ENCODE assay signal across 2 cellular contexts in the genomic region with DNA sequence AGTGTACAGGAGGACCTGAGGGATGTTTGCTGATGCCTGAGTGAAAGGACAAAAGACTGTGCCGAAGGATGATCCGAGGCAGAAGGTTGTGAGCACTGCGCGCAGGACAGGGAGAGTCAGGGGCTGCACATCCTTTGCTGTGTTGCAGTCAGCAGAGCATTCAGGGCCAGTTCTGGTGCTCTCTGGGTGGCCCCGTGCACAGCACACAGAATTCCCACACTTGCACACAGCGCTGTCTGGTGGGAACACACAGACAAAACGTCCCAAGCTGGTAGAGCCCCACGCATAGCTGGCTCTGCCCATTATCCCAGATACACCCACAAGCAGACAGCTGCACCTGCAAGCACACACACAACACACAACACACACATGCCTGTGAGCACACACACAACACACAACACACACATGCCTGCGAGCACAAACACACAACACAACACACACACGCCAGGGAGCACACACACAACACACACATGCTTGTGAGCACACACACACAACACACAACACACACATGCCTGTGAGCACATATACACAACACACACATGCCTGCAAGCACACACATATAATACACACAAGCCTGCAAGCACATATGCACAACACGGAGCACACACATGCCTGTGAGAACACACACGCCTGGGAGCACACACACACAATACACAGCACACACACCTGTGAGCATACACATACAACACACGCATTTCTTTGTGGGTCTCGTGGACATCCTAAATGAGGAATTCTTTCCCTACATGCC.
TF ChIP-seq lines count a peak whose summit lies in the region.

No MANE protein-coding gene starts in this region.

TF ChIP-seq in HEK293, 187 proteins besides CTCF, POLR2A, EP300 and RAD21 (continued from another document and continues in another):
- TF ChIP-seq SCRT1 (tag by site-specific recombination; IDR thresholded peaks at IDR 0.05; ENCODE audit: borderline replicate concordance) = peak; percentile 70; the same call in 1 of the 2 replicates
- TF ChIP-seq, protein P1, sequence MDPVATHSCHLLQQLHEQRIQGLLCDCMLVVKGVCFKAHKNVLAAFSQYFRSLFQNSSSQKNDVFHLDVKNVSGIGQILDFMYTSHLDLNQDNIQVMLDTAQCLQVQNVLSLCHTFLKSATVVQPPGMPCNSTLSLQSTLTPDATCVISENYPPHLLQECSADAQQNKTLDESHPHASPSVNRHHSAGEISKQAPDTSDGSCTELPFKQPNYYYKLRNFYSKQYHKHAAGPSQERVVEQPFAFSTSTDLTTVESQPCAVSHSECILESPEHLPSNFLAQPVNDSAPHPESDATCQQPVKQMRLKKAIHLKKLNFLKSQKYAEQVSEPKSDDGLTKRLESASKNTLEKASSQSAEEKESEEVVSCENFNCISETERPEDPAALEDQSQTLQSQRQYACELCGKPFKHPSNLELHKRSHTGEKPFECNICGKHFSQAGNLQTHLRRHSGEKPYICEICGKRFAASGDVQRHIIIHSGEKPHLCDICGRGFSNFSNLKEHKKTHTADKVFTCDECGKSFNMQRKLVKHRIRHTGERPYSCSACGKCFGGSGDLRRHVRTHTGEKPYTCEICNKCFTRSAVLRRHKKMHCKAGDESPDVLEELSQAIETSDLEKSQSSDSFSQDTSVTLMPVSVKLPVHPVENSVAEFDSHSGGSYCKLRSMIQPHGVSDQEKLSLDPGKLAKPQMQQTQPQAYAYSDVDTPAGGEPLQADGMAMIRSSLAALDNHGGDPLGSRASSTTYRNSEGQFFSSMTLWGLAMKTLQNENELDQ (tag by site-specific recombination; IDR thresholded peaks at IDR 0.05; ENCODE audit: low read depth) = no peak
- 0 out of 2 replicates have a peak, but pooled peaks have one; percentile 10 for TF ChIP-seq ZNF707 (tag by site-specific recombination; IDR thresholded peaks at IDR 0.05)
- no peak for TF ChIP-seq RBAK (tag by site-specific recombination; IDR thresholded peaks at IDR 0.05)
- peak; percentile 4; the same call in 1 of the 2 replicates for TF ChIP-seq TRIM28 (IDR thresholded peaks at IDR 0.05; ENCODE audit: borderline replicate concordance, low read length)
- TF ChIP-seq ZNF600 (tag by site-specific recombination; IDR thresholded peaks at IDR 0.05) = peak; percentile 47
- TF ChIP-seq ZFHX2 (tag by site-specific recombination; conservative IDR thresholded peaks at IDR 0.05) = peak; percentile 29; the same call in 1 of the 2 replicates
- 0 out of 2 replicates have a peak, but pooled peaks have one; percentile 46 for TF ChIP-seq ZFP69B (tag by site-specific recombination; IDR thresholded peaks at IDR 0.05)
- TF ChIP-seq, protein P2, sequence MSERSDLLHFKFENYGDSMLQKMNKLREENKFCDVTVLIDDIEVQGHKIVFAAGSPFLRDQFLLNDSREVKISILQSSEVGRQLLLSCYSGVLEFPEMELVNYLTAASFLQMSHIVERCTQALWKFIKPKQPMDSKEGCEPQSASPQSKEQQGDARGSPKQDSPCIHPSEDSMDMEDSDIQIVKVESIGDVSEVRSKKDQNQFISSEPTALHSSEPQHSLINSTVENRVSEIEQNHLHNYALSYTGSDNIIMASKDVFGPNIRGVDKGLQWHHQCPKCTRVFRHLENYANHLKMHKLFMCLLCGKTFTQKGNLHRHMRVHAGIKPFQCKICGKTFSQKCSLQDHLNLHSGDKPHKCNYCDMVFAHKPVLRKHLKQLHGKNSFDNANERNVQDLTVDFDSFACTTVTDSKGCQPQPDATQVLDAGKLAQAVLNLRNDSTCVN (tag by site-specific recombination; optimal IDR thresholded peaks at IDR 0.05) = peak; percentile 14
- no peak for TF ChIP-seq ZFP41 (tag by site-specific recombination; IDR thresholded peaks at IDR 0.05; ENCODE audit: borderline replicate concordance)
- TF ChIP-seq, protein P3, sequence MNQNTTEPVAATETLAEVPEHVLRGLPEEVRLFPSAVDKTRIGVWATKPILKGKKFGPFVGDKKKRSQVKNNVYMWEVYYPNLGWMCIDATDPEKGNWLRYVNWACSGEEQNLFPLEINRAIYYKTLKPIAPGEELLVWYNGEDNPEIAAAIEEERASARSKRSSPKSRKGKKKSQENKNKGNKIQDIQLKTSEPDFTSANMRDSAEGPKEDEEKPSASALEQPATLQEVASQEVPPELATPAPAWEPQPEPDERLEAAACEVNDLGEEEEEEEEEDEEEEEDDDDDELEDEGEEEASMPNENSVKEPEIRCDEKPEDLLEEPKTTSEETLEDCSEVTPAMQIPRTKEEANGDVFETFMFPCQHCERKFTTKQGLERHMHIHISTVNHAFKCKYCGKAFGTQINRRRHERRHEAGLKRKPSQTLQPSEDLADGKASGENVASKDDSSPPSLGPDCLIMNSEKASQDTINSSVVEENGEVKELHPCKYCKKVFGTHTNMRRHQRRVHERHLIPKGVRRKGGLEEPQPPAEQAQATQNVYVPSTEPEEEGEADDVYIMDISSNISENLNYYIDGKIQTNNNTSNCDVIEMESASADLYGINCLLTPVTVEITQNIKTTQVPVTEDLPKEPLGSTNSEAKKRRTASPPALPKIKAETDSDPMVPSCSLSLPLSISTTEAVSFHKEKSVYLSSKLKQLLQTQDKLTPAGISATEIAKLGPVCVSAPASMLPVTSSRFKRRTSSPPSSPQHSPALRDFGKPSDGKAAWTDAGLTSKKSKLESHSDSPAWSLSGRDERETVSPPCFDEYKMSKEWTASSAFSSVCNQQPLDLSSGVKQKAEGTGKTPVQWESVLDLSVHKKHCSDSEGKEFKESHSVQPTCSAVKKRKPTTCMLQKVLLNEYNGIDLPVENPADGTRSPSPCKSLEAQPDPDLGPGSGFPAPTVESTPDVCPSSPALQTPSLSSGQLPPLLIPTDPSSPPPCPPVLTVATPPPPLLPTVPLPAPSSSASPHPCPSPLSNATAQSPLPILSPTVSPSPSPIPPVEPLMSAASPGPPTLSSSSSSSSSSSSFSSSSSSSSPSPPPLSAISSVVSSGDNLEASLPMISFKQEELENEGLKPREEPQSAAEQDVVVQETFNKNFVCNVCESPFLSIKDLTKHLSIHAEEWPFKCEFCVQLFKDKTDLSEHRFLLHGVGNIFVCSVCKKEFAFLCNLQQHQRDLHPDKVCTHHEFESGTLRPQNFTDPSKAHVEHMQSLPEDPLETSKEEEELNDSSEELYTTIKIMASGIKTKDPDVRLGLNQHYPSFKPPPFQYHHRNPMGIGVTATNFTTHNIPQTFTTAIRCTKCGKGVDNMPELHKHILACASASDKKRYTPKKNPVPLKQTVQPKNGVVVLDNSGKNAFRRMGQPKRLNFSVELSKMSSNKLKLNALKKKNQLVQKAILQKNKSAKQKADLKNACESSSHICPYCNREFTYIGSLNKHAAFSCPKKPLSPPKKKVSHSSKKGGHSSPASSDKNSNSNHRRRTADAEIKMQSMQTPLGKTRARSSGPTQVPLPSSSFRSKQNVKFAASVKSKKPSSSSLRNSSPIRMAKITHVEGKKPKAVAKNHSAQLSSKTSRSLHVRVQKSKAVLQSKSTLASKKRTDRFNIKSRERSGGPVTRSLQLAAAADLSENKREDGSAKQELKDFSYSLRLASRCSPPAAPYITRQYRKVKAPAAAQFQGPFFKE (tag by site-specific recombination; IDR thresholded peaks at IDR 0.05; ENCODE audit: borderline replicate concordance) = 0 out of 2 replicates have a peak, but pooled peaks have one; percentile 49
- no peak for TF ChIP-seq ZNF292 (tag by site-specific recombination; IDR thresholded peaks at IDR 0.05; ENCODE audit: borderline replicate concordance, low read depth)
- no peak for TF ChIP-seq ZNF76 (tag by site-specific recombination; IDR thresholded peaks at IDR 0.05; ENCODE audit: borderline replicate concordance, low read depth)
- TF ChIP-seq GLI4 (tag by site-specific recombination; IDR thresholded peaks at IDR 0.05) = peak; percentile 45; the same call in 1 of the 2 replicates
- TF ChIP-seq ZNF670 (tag by site-specific recombination; IDR thresholded peaks at IDR 0.05; ENCODE audit: low read depth) = peak; percentile 90; the same call in 1 of the 2 replicates

TF ChIP-seq in SK-N-SH, 30 proteins besides CTCF, POLR2A, EP300 and RAD21 (continued from another document):
- TF ChIP-seq, protein P4, sequence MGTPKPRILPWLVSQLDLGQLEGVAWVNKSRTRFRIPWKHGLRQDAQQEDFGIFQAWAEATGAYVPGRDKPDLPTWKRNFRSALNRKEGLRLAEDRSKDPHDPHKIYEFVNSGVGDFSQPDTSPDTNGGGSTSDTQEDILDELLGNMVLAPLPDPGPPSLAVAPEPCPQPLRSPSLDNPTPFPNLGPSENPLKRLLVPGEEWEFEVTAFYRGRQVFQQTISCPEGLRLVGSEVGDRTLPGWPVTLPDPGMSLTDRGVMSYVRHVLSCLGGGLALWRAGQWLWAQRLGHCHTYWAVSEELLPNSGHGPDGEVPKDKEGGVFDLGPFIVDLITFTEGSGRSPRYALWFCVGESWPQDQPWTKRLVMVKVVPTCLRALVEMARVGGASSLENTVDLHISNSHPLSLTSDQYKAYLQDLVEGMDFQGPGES (IDR thresholded peaks at IDR 0.05; ENCODE audit: low read depth, low read length) = no peak
- TF ChIP-seq FOXJ3 (CRISPR knock-in tag; IDR thresholded peaks at IDR 0.05) (no peak), RFX5 (IDR thresholded peaks at IDR 0.05; ENCODE audit: low read length) (no peak), MXI1 (IDR thresholded peaks at IDR 0.05; ENCODE audit: low read depth, low read length) (no peak), YY1 (IDR thresholded peaks at IDR 0.05; ENCODE audit: low read depth) (no peak), TAF1 (IDR thresholded peaks at IDR 0.05; ENCODE audit: borderline replicate concordance, low read depth, low read length) (no peak), SMC3 (IDR thresholded peaks at IDR 0.05; ENCODE audit: low read depth, low read length) (no peak), FOXM1 (IDR thresholded peaks at IDR 0.05; ENCODE audit: low read depth) (no peak), SIN3A (IDR thresholded peaks at IDR 0.05; ENCODE audit: borderline replicate concordance, low read depth, low read length) (no peak), MEF2A (IDR thresholded peaks at IDR 0.05; ENCODE audit: borderline replicate concordance, low read depth) (no peak), EZH2phosphoT487 (IDR thresholded peaks at IDR 0.05; ENCODE audit: borderline replicate concordance, low read depth) (no peak), NRF1 (IDR thresholded peaks at IDR 0.05; ENCODE audit: low read depth, low read length) (no peak), RXRA (IDR thresholded peaks at IDR 0.05; ENCODE audit: borderline replicate concordance, low read depth) (no peak), NFIC (IDR thresholded peaks at IDR 0.05; ENCODE audit: borderline replicate concordance) (no peak), CHD2 (IDR thresholded peaks at IDR 0.05; ENCODE audit: low read length, partially characterized antibody) (no peak), FOSL2 (IDR thresholded peaks at IDR 0.05; ENCODE audit: borderline replicate concordance, low read depth) (no peak)
- TF ChIP-seq, protein P5, sequence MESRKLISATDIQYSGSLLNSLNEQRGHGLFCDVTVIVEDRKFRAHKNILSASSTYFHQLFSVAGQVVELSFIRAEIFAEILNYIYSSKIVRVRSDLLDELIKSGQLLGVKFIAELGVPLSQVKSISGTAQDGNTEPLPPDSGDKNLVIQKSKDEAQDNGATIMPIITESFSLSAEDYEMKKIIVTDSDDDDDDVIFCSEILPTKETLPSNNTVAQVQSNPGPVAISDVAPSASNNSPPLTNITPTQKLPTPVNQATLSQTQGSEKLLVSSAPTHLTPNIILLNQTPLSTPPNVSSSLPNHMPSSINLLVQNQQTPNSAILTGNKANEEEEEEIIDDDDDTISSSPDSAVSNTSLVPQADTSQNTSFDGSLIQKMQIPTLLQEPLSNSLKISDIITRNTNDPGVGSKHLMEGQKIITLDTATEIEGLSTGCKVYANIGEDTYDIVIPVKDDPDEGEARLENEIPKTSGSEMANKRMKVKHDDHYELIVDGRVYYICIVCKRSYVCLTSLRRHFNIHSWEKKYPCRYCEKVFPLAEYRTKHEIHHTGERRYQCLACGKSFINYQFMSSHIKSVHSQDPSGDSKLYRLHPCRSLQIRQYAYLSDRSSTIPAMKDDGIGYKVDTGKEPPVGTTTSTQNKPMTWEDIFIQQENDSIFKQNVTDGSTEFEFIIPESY (IDR thresholded peaks at IDR 0.05; ENCODE audit: borderline replicate concordance, low read depth) = no peak
- TF ChIP-seq, protein P6, sequence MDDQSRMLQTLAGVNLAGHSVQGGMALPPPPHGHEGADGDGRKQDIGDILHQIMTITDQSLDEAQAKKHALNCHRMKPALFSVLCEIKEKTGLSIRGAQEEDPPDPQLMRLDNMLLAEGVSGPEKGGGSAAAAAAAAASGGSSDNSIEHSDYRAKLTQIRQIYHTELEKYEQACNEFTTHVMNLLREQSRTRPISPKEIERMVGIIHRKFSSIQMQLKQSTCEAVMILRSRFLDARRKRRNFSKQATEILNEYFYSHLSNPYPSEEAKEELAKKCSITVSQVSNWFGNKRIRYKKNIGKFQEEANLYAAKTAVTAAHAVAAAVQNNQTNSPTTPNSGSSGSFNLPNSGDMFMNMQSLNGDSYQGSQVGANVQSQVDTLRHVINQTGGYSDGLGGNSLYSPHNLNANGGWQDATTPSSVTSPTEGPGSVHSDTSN (IDR thresholded peaks at IDR 0.05) = no peak
